In the genomic region with DNA sequence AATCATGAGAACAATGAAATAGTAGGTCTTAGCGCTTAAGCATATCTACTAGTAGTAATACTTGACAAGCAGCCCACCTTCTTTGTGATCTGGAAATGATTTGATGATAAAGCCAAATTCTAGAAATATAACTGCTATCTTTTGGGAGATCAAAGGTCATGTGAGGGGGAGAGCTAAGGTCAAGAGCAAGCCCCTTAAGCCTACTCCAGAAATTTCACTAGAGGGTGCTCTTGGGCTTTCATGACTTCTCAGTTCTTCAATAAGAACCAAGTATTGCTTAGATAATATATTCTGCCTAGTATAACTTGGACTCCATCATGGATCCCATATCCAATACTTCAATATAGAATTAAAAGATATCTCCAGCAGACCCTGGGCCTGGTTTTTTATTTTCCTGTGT, we compare ENCODE assay signal across 8 cellular contexts.
DNase-seq lines count a peak whose midpoint lies in the region; ATAC-seq and TF ChIP-seq lines count a peak whose summit lies in the region.

No MANE protein-coding gene starts in this region.

- DNase-seq in CD8-positive, alpha-beta T cell, result no peak
- peak; percentile 79 for DNase-seq in HT-29 (ENCODE audit: low spot score)
- DNase-seq in NOMO-1 treated with DMSO at 0.1 percent for 48 hours (lab: John Stamatoyannopoulos, UW; ENCODE audit: unreplicated experiment), result peak; percentile 40
- DNase-seq in chondrocyte (ENCODE audit: low spot score), result no peak
- no peak for DNase-seq in lung (ENCODE audit: low spot score)
- no peak for DNase-seq in activated CD4-positive, alpha-beta memory T cell treated with anti-CD3 and anti-CD28 coated beads for 36 hours

- no peaks in the 10 kb centered on the region for H3K36me3 Mint-ChIP-seq in CD8-positive, alpha-beta T cell
- H3K36me3 Mint-ChIP-seq in chondrocyte (ENCODE audit: low read depth), result no peaks in the 10 kb centered on the region
- no peaks in the 10 kb centered on the region for H3K36me3 Mint-ChIP-seq in activated CD4-positive, alpha-beta memory T cell treated with anti-CD3 and anti-CD28 coated beads for 36 hours

- no peaks in the 10 kb centered on the region for H3K27me3 Mint-ChIP-seq in CD8-positive, alpha-beta T cell (ENCODE audit: low read depth)
- H3K27me3 Mint-ChIP-seq in chondrocyte (ENCODE audit: low read depth), result no peaks in the 10 kb centered on the region
- no peaks in the 10 kb centered on the region for H3K27me3 Mint-ChIP-seq in activated CD4-positive, alpha-beta memory T cell treated with anti-CD3 and anti-CD28 coated beads for 36 hours

- no peaks in the 10 kb centered on the region for H3K9me3 Mint-ChIP-seq in CD8-positive, alpha-beta T cell
- no peaks in the 10 kb centered on the region for H3K9me3 Mint-ChIP-seq in chondrocyte (ENCODE audit: low read depth)
- no peaks in the 10 kb centered on the region for H3K9me3 Mint-ChIP-seq in activated CD4-positive, alpha-beta memory T cell treated with anti-CD3 and anti-CD28 coated beads for 36 hours

- intact Hi-C loops in CD8-positive, alpha-beta T cell (cut with DNase I, micrococcal nuclease), result loop anchor here (1.0 to 5.0 kb wide), 5 partner anchors 343 to 990 kb away; no protein-coding TSS in a partner anchor
- intact Hi-C loops in activated CD4-positive, alpha-beta memory T cell treated with anti-CD3 and anti-CD28 coated beads for 36 hours (cut with micrococcal nuclease), result loop anchor here (1.0 to 10.0 kb wide), 5 partner anchors 265 to 987 kb away; no protein-coding TSS in a partner anchor

- no peak overlapping the region for H3K4me3 ChIP-seq in CD8-positive, alpha-beta T cell (ENCODE audit: low read depth, low read length)
- H3K4me3 ChIP-seq in lung, result no peak overlapping the region

- H3K4me1 Mint-ChIP-seq in CD8-positive, alpha-beta T cell (ENCODE audit: low read depth), result peaks cover 10% of the 10 kb centered on the region
- no peaks in the 10 kb centered on the region for H3K4me1 Mint-ChIP-seq in chondrocyte (ENCODE audit: low read depth)
- peaks cover 4% of the 10 kb centered on the region for H3K4me1 Mint-ChIP-seq in activated CD4-positive, alpha-beta memory T cell treated with anti-CD3 and anti-CD28 coated beads for 36 hours (ENCODE audit: low read depth)

- 99 to 100% methylated on average over 1 of the region's 1 CpG for WGBS in lung, 2 donors

- no peak overlapping the region for H3K27ac Mint-ChIP-seq in CD8-positive, alpha-beta T cell
- H3K27ac Mint-ChIP-seq in chondrocyte (ENCODE audit: unreplicated experiment), result no peak overlapping the region
- H3K27ac Mint-ChIP-seq in activated CD4-positive, alpha-beta memory T cell treated with anti-CD3 and anti-CD28 coated beads for 36 hours, result no peak overlapping the region

- TF ChIP-seq CTCF in CD8-positive, alpha-beta T cell (IDR thresholded peaks at IDR 0.05), result peak; percentile 22
- TF ChIP-seq CTCF in chondrocyte (IDR thresholded peaks at IDR 0.05), result peak; percentile 81
- TF ChIP-seq CTCF in lung (IDR thresholded peaks at IDR 0.05; ENCODE audit: control extremely low read depth, extremely low read depth), result peak; percentile 22

- no peak overlapping the region for H3K4me3 Mint-ChIP-seq in CD8-positive, alpha-beta T cell
- H3K4me3 Mint-ChIP-seq in chondrocyte (ENCODE audit: unreplicated experiment), result no peak overlapping the region
- H3K4me3 Mint-ChIP-seq in activated CD4-positive, alpha-beta memory T cell treated with anti-CD3 and anti-CD28 coated beads for 36 hours, result no peak overlapping the region

- no peaks in the 10 kb centered on the region for H3K36me3 ChIP-seq in CD8-positive, alpha-beta T cell (ENCODE audit: insufficient read depth, low read length)
- no peaks in the 10 kb centered on the region for H3K36me3 ChIP-seq in lung (ENCODE audit: control insufficient read depth in 2 of 2, insufficient read depth in 2 of 2, low read length in 2 of 2)

- H3K27me3 ChIP-seq in CD8-positive, alpha-beta T cell (ENCODE audit: insufficient read depth, low read length), result no peaks in the 10 kb centered on the region
- H3K27me3 ChIP-seq in lung (ENCODE audit: control insufficient read depth, insufficient read depth), result no peaks in the 10 kb centered on the region

- no peak for ATAC-seq in CD8-positive, alpha-beta T cell
- peak; percentile 63 for ATAC-seq in GM19023 (IDR thresholded peaks at IDR 0.05; ENCODE audit: unreplicated experiment)
- peak; percentile 72 for ATAC-seq in lung (ENCODE audit: insufficient read depth, low FRiP score)
- ATAC-seq in GM21390 (IDR thresholded peaks at IDR 0.05; ENCODE audit: unreplicated experiment), result no peak

- no peaks in the 10 kb centered on the region for H3K9me3 ChIP-seq in CD8-positive, alpha-beta T cell (ENCODE audit: low read length)
- no peaks in the 10 kb centered on the region for H3K9me3 ChIP-seq in lung (ENCODE audit: control insufficient read depth in 2 of 2, insufficient read depth in 1 of 2, low read length in 1 of 2)

- POLR2A ChIA-PET in CD8-positive, alpha-beta T cell (lab: Charles Lee), result no interaction called here
- POLR2A ChIA-PET in activated CD4-positive, alpha-beta memory T cell treated with anti-CD3 and anti-CD28 coated beads for 36 hours (lab: Charles Lee), result no interaction called here

- H3K4me1 ChIP-seq in CD8-positive, alpha-beta T cell (ENCODE audit: insufficient read depth, low read length), result no peaks in the 10 kb centered on the region
- peaks cover 1 to 7% of the 10 kb centered on the region in 2 donors for H3K4me1 ChIP-seq in lung (ENCODE audit: control insufficient read depth in 2 of 2, insufficient read depth in 2 of 2, low read length in 2 of 2)

- no peak overlapping the region for H3K27ac ChIP-seq in CD8-positive, alpha-beta T cell (ENCODE audit: low read depth, low read length)
- H3K27ac ChIP-seq in lung (ENCODE audit: low read depth in 1 of 2, low read length in 1 of 2), result no peak overlapping the region

- CTCF ChIA-PET in CD8-positive, alpha-beta T cell (lab: Charles Lee), result interaction anchor here (0.8 to 1.5 kb wide), 2 partner anchors 338 to 866 kb away, joined by 3 read pairs; no protein-coding TSS in a partner anchor
- CTCF ChIA-PET in activated CD4-positive, alpha-beta memory T cell treated with anti-CD3 and anti-CD28 coated beads for 36 hours (lab: Charles Lee), result interaction anchor here (0.7 to 1.7 kb wide), 9 partner anchors 214 to 988 kb away, joined by 3 to 6 read pairs (median 3); no protein-coding TSS in a partner anchor

Comparison
In these comparisons a context has a peak if more than half of its experiments do, and no peak if none do; other contexts are left out.
1. ATAC-seq: peak in GM19023 (single experiment) and lung (single experiment); none in CD8-positive, alpha-beta T cell (single experiment) and GM21390 (single experiment).
2. DNase-seq: peak in HT-29 (single experiment) and NOMO-1 treated with DMSO at 0.1 percent for 48 hours (single experiment); none in CD8-positive, alpha-beta T cell (0 of 7), chondrocyte (single experiment), lung (single experiment) and activated CD4-positive, alpha-beta memory T cell treated with anti-CD3 and anti-CD28 coated beads for 36 hours (single experiment).
3. CTCF ChIP-seq: peak in every context shown above with its lines; median percentile 81 in chondrocyte; 22 in CD8-positive, alpha-beta T cell; 22 in lung.